16 cellular contexts compared by ENCODE assay signal in genomic region chr13:103525530-103525929, GRCh38.
"Had no signal": no experiment of that assay in that cellular context is flagged by ENCODE, and none has a peak within 500 bp of the region (broad histone marks: within the 10 kb centered on the region; RNA-seq: fewer than 3 reads in every experiment).

No MANE protein-coding gene starts in this region.

- DNase-seq: activated CD4-positive, alpha-beta T cell treated with anti-CD3 and anti-CD28 coated beads, Interleukin-2, amount 50 U/mL, for 4 hours; activated gamma-delta T cell; cerebellar nuclear complex; cortex of kidney; heart left ventricle; kidney; left lung; mammary epithelial cell; midbrain; stimulated activated CD4-positive, alpha-beta T cell treated with anti-CD3 and anti-CD28 coated beads, Interleukin-4, amount 100 ng/mL, for 4 hours; testis; upper lobe of right lung had no signal

- H3K9me3 ChIP-seq: breast epithelium, gastroesophageal sphincter, heart left ventricle, left lung, testis, upper lobe of right lung had no signal

- H3K27me3 ChIP-seq: breast epithelium, gastroesophageal sphincter, heart left ventricle, left lung, testis, upper lobe of right lung had no signal

- H3K27ac ChIP-seq: breast epithelium, gastroesophageal sphincter, heart left ventricle, left lung, parathyroid adenoma, testis, upper lobe of right lung had no signal

- H3K4me1 ChIP-seq: breast epithelium, gastroesophageal sphincter, heart left ventricle, left lung, parathyroid adenoma, testis, upper lobe of right lung had no signal

- H3K4me3 ChIP-seq: breast epithelium, gastroesophageal sphincter, heart left ventricle, left lung, testis, upper lobe of right lung had no signal

- H3K36me3 ChIP-seq: breast epithelium, gastroesophageal sphincter, heart left ventricle, left lung, upper lobe of right lung had no signal

- FAIRE-seq: astrocyte had no signal
